Comparison of ENCODE assay signal across 16 cellular contexts in the genomic region with DNA sequence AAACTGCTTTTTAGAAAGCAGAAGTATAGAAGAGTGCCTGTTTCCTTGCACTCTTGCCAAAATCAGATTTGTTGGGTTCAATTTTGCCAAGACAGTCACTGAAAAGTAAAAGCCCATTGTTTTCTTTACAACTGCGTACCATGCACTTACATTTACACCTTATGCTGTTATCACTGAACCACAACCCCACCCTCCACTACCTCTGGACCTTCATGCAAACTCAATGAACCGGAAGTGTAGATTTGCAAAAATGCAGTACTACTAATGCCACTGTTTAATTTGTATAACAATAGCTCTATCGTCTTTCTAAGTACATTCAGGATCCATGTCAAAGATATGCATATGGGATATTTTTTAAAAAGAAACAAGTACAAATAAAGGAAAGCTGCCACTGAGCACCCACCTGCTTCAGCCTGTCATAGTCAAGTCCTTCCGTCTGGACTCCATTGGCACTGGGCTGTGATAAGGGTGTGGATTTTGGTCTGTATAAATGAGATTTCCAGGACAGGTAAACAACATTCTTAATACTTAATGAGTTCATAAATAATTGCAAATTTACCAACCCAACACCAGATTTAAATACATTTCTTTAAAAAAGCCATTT.
"Had no signal": no experiment of that assay in that cellular context is flagged by ENCODE, and none has a peak within 500 bp of the region (broad histone marks: within the 10 kb centered on the region; RNA-seq: fewer than 3 reads in every experiment).

No MANE protein-coding gene starts in this region.

- H3K27ac ChIP-seq: esophagus squamous epithelium, psoas muscle, right lobe of liver had no signal

- H3K4me1 ChIP-seq: esophagus squamous epithelium, psoas muscle, right lobe of liver had no signal

- H3K27me3 ChIP-seq: esophagus squamous epithelium, right lobe of liver had no signal

- H3K9me3 ChIP-seq: esophagus squamous epithelium, psoas muscle, right lobe of liver had no signal

- H3K4me3 ChIP-seq: esophagus squamous epithelium, lung, psoas muscle, right lobe of liver had no signal

- DNase-seq: activated CD4-positive, alpha-beta T cell treated with anti-CD3 and anti-CD28 coated beads, Interleukin-2, amount 10 ng/mL, durations not matched to agents 7 days and 5 days; activated CD8-positive, alpha-beta T cell treated with anti-CD3 and anti-CD28 coated beads, Interleukin-2, amount 10 ng/mL, durations not matched to agents 7 days and 5 days; activated naive CD4-positive, alpha-beta T cell treated with anti-CD3 and anti-CD28 coated beads, Interleukin-2, amount 50 U/mL, for 16 hours; activated T-cell treated with anti-CD3 and anti-CD28 coated beads, Interleukin-2, amount 50 U/mL, for 24 hours; cerebellar nuclear complex; effector memory CD4-positive, alpha-beta T cell; esophagus squamous epithelium; midbrain; psoas muscle; right lobe of liver; stimulated activated naive B cell treated with anti-CD40 and anti-IgM and Interleukin-4, amounts not matched to agents 10 μg/mL and 1 μg/mL and 100 μg/mL, for 72 hours; T-helper 1 cell; T-helper 9 cell had no signal

- FAIRE-seq: bronchial epithelial cell, islet of Langerhans had no signal

- H3K36me3 ChIP-seq: right lobe of liver had no signal
